ENCODE assay signal across 8 cellular contexts in genomic region chr3:120417272-120417911, GRCh38. TPM values are rescaled to one million over a fixed set of nuclear protein-coding genes. Genes with fewer than 3 reads are reported as not detected.
A peak's percentile ranks its signal among the peaks of the same experiment; 100 is the strongest.
DNase-seq lines count a peak whose midpoint lies in the region; ATAC-seq, FAIRE-seq and TF ChIP-seq lines count a peak whose summit lies in the region.

No MANE protein-coding gene starts in this region.

- H3K27me3 ChIP-seq in left ventricle myocardium inferior (ENCODE audit: low read depth) (no peaks in the 10 kb centered on the region), psoas muscle (ENCODE audit: insufficient read depth in 3 of 3, low read length in 2 of 3) (no peaks in the 10 kb centered on the region)

- ATAC-seq in HG02798 (IDR thresholded peaks at IDR 0.05; ENCODE audit: poor library complexity, unreplicated experiment) (peak; percentile 99), psoas muscle (peak; percentile 91 to 99 (median 94))

- DNase-seq in NCI-H1417 (lab: John Stamatoyannopoulos, UW) (peak; percentile 92 to 99 (median 95)), T follicular helper cell (ENCODE audit: low read depth) (peak; percentile 72), amygdala (lab: John Stamatoyannopoulos, UW) (peak; percentile 16 to 97 (median 86)), left ventricle myocardium inferior (peak; percentile 89), psoas muscle (peak; percentile 88 to 92), urothelium cell line (ENCODE audit: low spot score) (peak; percentile 97)

- 0 to 2% (median 0%) methylated on average over 9 of the region's 9 CpGs for WGBS in psoas muscle, 3 donors

- TF ChIP-seq CTCF in GM12873 (IDR thresholded peaks at IDR 0.05; ENCODE audit: insufficient read depth, low read depth, low read length, missing control alignments) (peak; percentile 85), left ventricle myocardium inferior (IDR thresholded peaks at IDR 0.05; ENCODE audit: borderline replicate concordance) (peak; percentile 96), psoas muscle (IDR thresholded peaks at IDR 0.05) (peak; percentile 90)

- H3K9me3 ChIP-seq in left ventricle myocardium inferior (replicated peaks): no peaks in the 10 kb centered on the region
- no peaks in the 10 kb centered on the region for H3K9me3 ChIP-seq in psoas muscle

- H3K27ac ChIP-seq in left ventricle myocardium inferior (replicated peaks) (peak overlapping the region; percentile 90), psoas muscle (peak overlapping the region; percentile 47)

- intact Hi-C loops in left ventricle myocardium inferior (cut with micrococcal nuclease): loop anchor here (5.0 to 10.0 kb wide), 2 partner anchors 170 to 377 kb away; no protein-coding TSS in a partner anchor
- intact Hi-C loops in psoas muscle (cut with DNase I): loop anchor here (1.0 to 10.0 kb wide), 6 partner anchors 70 to 523 kb away; partner anchors contain the start of gene LRRC58 (in 2 of the 2)

- peak; percentile 83 for FAIRE-seq in urothelium cell line (lab: Jason Lieb, UNC)

- H3K36me3 ChIP-seq in left ventricle myocardium inferior (peaks cover 13% of the 10 kb centered on the region), psoas muscle (ENCODE audit: insufficient read depth in 1 of 2, low read depth in 1 of 2) (no peaks in the 10 kb centered on the region)

- peaks cover 86% of the 10 kb centered on the region for H3K4me1 ChIP-seq in left ventricle myocardium inferior
- H3K4me1 ChIP-seq in psoas muscle: peaks cover 15% of the 10 kb centered on the region

- H3K4me3 ChIP-seq in left ventricle myocardium inferior: peak overlapping the region; percentile 52
- peak overlapping the region; percentile 57 for H3K4me3 ChIP-seq in psoas muscle

RNA-seq across cellular contexts. Expression of gene FSTL1, which starts 33.4 kb away (rescaled TPM):
- total RNA-seq in left ventricle myocardium inferior (243 TPM), psoas muscle (10 to 100 TPM; 43.9 to 62.6 (median 49.5) TPM)
- polyA plus RNA-seq in psoas muscle: 10 to 100 TPM; 11.9 to 24.2 (median 15.4) TPM

Comparison
In these comparisons a context has a peak if more than half of its experiments do, and no peak if none do; other contexts are left out.
1. Peak in every context shown above with its lines: DNase-seq, ATAC-seq, H3K4me3 ChIP-seq and H3K27ac ChIP-seq.